ENCODE assay signal across 10 cellular contexts in the genomic region with DNA sequence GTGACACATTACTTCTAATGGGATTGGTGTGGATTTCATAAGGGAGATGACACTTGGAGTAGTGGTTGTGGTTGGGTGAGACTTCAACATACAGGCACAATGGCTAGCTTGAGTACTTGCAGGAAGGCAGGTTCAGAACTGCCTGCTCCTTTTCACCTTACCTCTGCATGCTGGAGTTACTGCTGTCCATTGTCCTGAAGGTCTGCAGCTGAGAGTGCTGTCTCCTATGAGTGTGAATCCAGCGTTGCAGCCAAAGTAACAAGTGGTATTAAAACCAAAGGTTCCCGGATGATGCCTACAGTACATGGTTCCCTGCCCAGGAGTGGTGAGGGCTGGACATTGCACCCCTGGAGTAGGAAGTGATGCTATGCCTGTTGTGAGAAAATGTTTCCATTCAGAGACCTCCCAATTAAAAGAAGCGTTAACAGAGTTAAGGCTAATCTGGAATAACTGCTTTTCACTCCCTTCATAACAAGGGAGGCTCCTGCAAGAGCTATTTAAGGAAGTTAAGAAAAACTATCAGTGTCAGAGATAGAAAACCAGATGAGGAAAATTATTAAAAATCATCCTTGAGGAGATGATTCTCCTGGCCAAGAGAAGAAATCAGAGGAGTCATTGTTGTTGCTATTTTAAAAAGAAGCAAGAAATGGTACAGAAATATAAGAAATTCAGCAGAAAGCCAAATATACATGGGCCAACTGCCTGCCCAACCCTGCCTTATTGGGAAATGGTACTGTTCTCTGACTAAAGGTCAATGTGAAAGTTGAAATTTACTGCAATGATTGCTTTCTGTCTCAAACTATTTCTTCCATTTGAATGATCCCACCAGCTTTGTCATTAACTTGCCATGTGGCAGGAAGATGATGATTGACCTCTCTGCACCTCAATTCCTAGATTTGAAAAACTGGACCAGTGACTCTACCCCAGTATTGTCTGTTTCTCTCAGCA. TPM values are rescaled to one million over a fixed set of nuclear protein-coding genes. Genes with fewer than 3 reads are reported as not detected.
A peak's percentile ranks its signal among the peaks of the same experiment; 100 is the strongest.
DNase-seq lines count a peak whose midpoint lies in the region; ATAC-seq and TF ChIP-seq lines count a peak whose summit lies in the region.
"Had no signal": no experiment of that assay in that cellular context is flagged by ENCODE, and none has a peak within 500 bp of the region (broad histone marks: within the 10 kb centered on the region; RNA-seq: fewer than 3 reads in every experiment).

No MANE protein-coding gene starts in this region.

- CTCF ChIA-PET in Caco-2 (lab: Charles Lee) = interaction anchor here (0.5 to 1.0 kb wide), 2 partner anchors 97 to 116 kb away, joined by 3 read pairs; no protein-coding TSS in a partner anchor

- no peaks in the 10 kb centered on the region for H3K79me1 ChIP-seq in H9 (ENCODE audit: insufficient read depth, low read depth, low read length, poor library complexity, severe bottlenecking)

- H3K36me3 Mint-ChIP-seq in Caco-2 (ENCODE audit: insufficient read depth, unreplicated experiment) (no peaks in the 10 kb centered on the region), H9 (ENCODE audit: insufficient read depth in 1 of 3, low read depth in 3 of 3) (no peaks in the 10 kb centered on the region)

- no peak overlapping the region for H2BK12ac ChIP-seq in H9 (ENCODE audit: insufficient read length, low read depth, low read length)

- no peak overlapping the region for H4K91ac ChIP-seq in H9 (ENCODE audit: insufficient read length, low read depth, low read length)

- H3T11ph ChIP-seq in H9 (ENCODE audit: low read length) = no peak overlapping the region

- H3K9me3 ChIP-seq in Caco-2 (no peaks in the 10 kb centered on the region), H9 (ENCODE audit: control insufficient read depth, low read depth, low read length) (no peaks in the 10 kb centered on the region)
- H3K9me3 ChIP-seq: Peyer's patch had no signal

- H3K27ac ChIP-seq in H9 (ENCODE audit: insufficient read length, low read depth, low read length) (no peak overlapping the region), coronary artery (no peak overlapping the region), dorsolateral prefrontal cortex (no peak overlapping the region)
- H3K27ac ChIP-seq: Peyer's patch had no signal

- no peaks in the 10 kb centered on the region for H3K27me3 ChIP-seq in Caco-2 (replicated peaks; ENCODE audit: control insufficient read depth, insufficient read depth, low read length)
- H3K27me3 ChIP-seq in H9 (ENCODE audit: insufficient read depth, low read length) = no peaks in the 10 kb centered on the region; the same call in 1 of the 2 replicates
- peaks cover 0 to 3% (median 0%) of the 10 kb centered on the region in 45 donors for H3K27me3 ChIP-seq in dorsolateral prefrontal cortex
- H3K27me3 ChIP-seq: Peyer's patch had no signal

- H3K79me2 ChIP-seq in H9 (ENCODE audit: insufficient read depth, low read length) = no peaks in the 10 kb centered on the region

- no peaks in the 10 kb centered on the region for H4K20me1 ChIP-seq in H9 (ENCODE audit: control insufficient read depth, insufficient read depth, insufficient read length)

- H3K4me1 ChIP-seq in Caco-2 (no peaks in the 10 kb centered on the region), H9 (ENCODE audit: insufficient read depth, low read length) (no peaks in the 10 kb centered on the region)
- H3K4me1 ChIP-seq: Peyer's patch had no signal

- DNase-seq in Caco-2 = peak; percentile 53 to 65
- DNase-seq in H9 = peak; percentile 74
- DNase-seq in activated CD4-positive, alpha-beta T cell treated with anti-CD3 and anti-CD28 coated beads, Interleukin-2, amount 50 U/mL, for 48 hours = peak; percentile 22 to 40
- peak; percentile 68 for DNase-seq in iPS-NIHi7 (ENCODE audit: extremely low spot score)
- no peak for DNase-seq in coronary artery (ENCODE audit: low spot score)
- DNase-seq in putamen (ENCODE audit: low spot score) = no peak
- no peak for DNase-seq in dorsolateral prefrontal cortex
- DNase-seq: caudate nucleus, Peyer's patch had no signal

- no peak for ATAC-seq in GM19452 (IDR thresholded peaks at IDR 0.05; ENCODE audit: unreplicated experiment)

- TF ChIP-seq CTCF in Caco-2 (IDR thresholded peaks at IDR 0.05; ENCODE audit: insufficient read depth in 1 of 2, low read depth in 1 of 2, low read length in 1 of 2, severe bottlenecking in 1 of 2, unreplicated experiment in 1 of 2) (no peak), H9 (conservative IDR thresholded peaks at IDR 0.05) (no peak), coronary artery (IDR thresholded peaks at IDR 0.05) (no peak), dorsolateral prefrontal cortex (IDR thresholded peaks at IDR 0.05 in 54 of 56, conservative IDR thresholded peaks at IDR 0.05 in 2 of 56; ENCODE audit: low read depth in 1 of 56, partially characterized antibody in 56 of 56) (no peak)

- H3K56ac ChIP-seq in H9 (ENCODE audit: insufficient read length, low read depth, low read length) = no peak overlapping the region

- no peak overlapping the region for H3K23ac ChIP-seq in H9 (ENCODE audit: insufficient read length, low read depth, low read length)

- no peaks in the 10 kb centered on the region for H3K9me3 Mint-ChIP-seq in Caco-2 (ENCODE audit: unreplicated experiment)
- H3K9me3 Mint-ChIP-seq in H9 = no peaks in the 10 kb centered on the region

- no peak overlapping the region for H3K18ac ChIP-seq in H9 (ENCODE audit: insufficient read length, low read depth, low read length)

- H2AK5ac ChIP-seq in H9 (ENCODE audit: insufficient read length, low read length) = no peak overlapping the region

- H3K36me3 ChIP-seq in Caco-2 (ENCODE audit: control insufficient read depth, insufficient read depth, low read length) = no peaks in the 10 kb centered on the region
- H3K36me3 ChIP-seq: Peyer's patch had no signal

- H3K27me3 Mint-ChIP-seq in Caco-2 (ENCODE audit: insufficient read depth, unreplicated experiment) = peaks cover 10% of the 10 kb centered on the region
- peaks cover 9% of the 10 kb centered on the region for H3K27me3 Mint-ChIP-seq in H9 (ENCODE audit: low read depth)

- H3K4me3 ChIP-seq in Caco-2 (ENCODE audit: low read depth, low read length) = no peak overlapping the region
- H3K4me3 ChIP-seq in coronary artery = no peak overlapping the region
- H3K4me3 ChIP-seq in dorsolateral prefrontal cortex = no peak overlapping the region
- H3K4me3 ChIP-seq: Peyer's patch had no signal

- no peak overlapping the region for H4K5ac ChIP-seq in H9 (ENCODE audit: insufficient read length, low read depth, low read length)

- no peak overlapping the region for H3K9ac ChIP-seq in H9 (ENCODE audit: extremely low read depth, insufficient read length, low read length)

- H3K23me2 ChIP-seq in H9 (ENCODE audit: insufficient read length, low read depth, low read length, poor library complexity, severe bottlenecking) = no peaks in the 10 kb centered on the region

- no peak overlapping the region for H3K14ac ChIP-seq in H9 (ENCODE audit: insufficient read depth, low read length)

- no peak overlapping the region for H2BK120ac ChIP-seq in H9 (ENCODE audit: low read depth, low read length, poor library complexity, severe bottlenecking)

- BruUV-seq in Caco-2 (replicated peaks; lab: Mats Ljungman, UMichigan) = no TSS peak

- no peak overlapping the region for H2BK5ac ChIP-seq in H9 (ENCODE audit: insufficient read length, low read length)

- H2BK15ac ChIP-seq in H9 (ENCODE audit: low read depth, low read length) = no peak overlapping the region

- no peaks in the 10 kb centered on the region for H3K4me1 Mint-ChIP-seq in Caco-2 (ENCODE audit: low read depth, unreplicated experiment)
- no peaks in the 10 kb centered on the region for H3K4me1 Mint-ChIP-seq in H9

- no peak overlapping the region for H2AFZ ChIP-seq in H9 (ENCODE audit: low read length)

- POLR2A ChIA-PET in Caco-2 (lab: Charles Lee) = no interaction called here

- H3K4me3 Mint-ChIP-seq in Caco-2 (ENCODE audit: unreplicated experiment) (no peak overlapping the region), H9 (no peak overlapping the region)

- no peak overlapping the region for H4K8ac ChIP-seq in H9 (replicated peaks; ENCODE audit: insufficient read length, low read depth, low read length)

- no peak overlapping the region for H2BK20ac ChIP-seq in H9 (ENCODE audit: low read depth, low read length, poor library complexity, severe bottlenecking)

- intact Hi-C loops in Caco-2 (cut with micrococcal nuclease; ENCODE audit: unreplicated experiment) = no loop called here
- intact Hi-C loops in dorsolateral prefrontal cortex (cut with DNase I) = no loop called here

- H3K27ac Mint-ChIP-seq in Caco-2 (ENCODE audit: unreplicated experiment) (no peak overlapping the region), H9 (no peak overlapping the region)

- no peak overlapping the region for H3K4me2 ChIP-seq in H9 (ENCODE audit: insufficient read depth, insufficient read length, low read length)

- WGBS in H9 (ENCODE audit: extremely low coverage, insufficient read length, low lambda C conversion rate) = no CpG with 5 or more reads among the region's 3 CpGs

- no peak overlapping the region for H3K4ac ChIP-seq in H9 (ENCODE audit: low read depth, low read length)

RNA-seq across cellular contexts. Expression of gene F5, which starts 9.8 kb away (rescaled TPM):
- 0.50 and 0.74 TPM in 2 replicates for total RNA-seq in Caco-2 (2022)
- total RNA-seq in H9 (2021) = 0.04 TPM in 2 replicates
- total RNA-seq in dorsolateral prefrontal cortex = 1 to 10 TPM in 81 of 120 experiments, under 1 TPM in 39; 0.24 to 5.8 (median 1.4) TPM

RNA-seq across cellular contexts. Expression of gene SELP, which starts 33.9 kb away (rescaled TPM):
- total RNA-seq in Caco-2 (2022) = not detected in 2 replicates
- not detected in 2 replicates for total RNA-seq in H9 (2021)
- 1 to 10 TPM in 9 of 120 experiments, under 1 TPM in 49, not detected in 62; 0.16 to 4.6 (median 0.47) TPM for total RNA-seq in dorsolateral prefrontal cortex

Comparison
In these comparisons a context has a peak if more than half of its experiments do, and no peak if none do; other contexts are left out.
1. DNase-seq: peak in Caco-2 (2 of 2), H9 (single experiment), activated CD4-positive, alpha-beta T cell treated with anti-CD3 and anti-CD28 coated beads, Interleukin-2, amount 50 U/mL, for 48 hours (2 of 2) and iPS-NIHi7 (single experiment); none in coronary artery (single experiment), putamen (single experiment) and dorsolateral prefrontal cortex (0 of 10).